Comparison of ENCODE assay signal across 2 cellular contexts in the genomic region with DNA sequence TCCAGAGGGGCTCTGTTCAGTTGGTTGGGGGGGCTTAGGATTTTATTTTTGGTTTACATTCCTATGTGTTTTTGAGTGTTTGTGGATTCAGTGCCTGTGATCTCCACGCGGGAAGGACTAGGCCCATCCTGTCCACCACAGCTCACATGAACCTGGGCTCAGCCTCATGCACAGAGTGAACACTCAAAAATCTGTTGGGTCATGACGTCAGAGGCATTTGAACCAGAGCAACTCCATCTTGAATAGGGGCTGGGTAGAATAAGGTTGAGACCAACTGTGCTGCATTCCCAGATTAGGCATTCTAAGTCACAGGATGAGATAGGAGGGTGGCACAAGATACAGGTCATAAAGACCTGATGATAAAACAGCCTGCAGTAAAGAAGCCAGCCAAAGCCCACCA.
A peak's percentile ranks its signal among the peaks of the same experiment; 100 is the strongest.
TF ChIP-seq lines count a peak whose summit lies in the region.

No MANE protein-coding gene starts in this region.

TF ChIP-seq in HepG2, 621 proteins besides CTCF, POLR2A, EP300 and RAD21:
- TF ChIP-seq ZNF788 (CRISPR knock-in tag; IDR thresholded peaks at IDR 0.05; ENCODE audit: borderline replicate concordance), result no peak
- TF ChIP-seq, protein P1, sequence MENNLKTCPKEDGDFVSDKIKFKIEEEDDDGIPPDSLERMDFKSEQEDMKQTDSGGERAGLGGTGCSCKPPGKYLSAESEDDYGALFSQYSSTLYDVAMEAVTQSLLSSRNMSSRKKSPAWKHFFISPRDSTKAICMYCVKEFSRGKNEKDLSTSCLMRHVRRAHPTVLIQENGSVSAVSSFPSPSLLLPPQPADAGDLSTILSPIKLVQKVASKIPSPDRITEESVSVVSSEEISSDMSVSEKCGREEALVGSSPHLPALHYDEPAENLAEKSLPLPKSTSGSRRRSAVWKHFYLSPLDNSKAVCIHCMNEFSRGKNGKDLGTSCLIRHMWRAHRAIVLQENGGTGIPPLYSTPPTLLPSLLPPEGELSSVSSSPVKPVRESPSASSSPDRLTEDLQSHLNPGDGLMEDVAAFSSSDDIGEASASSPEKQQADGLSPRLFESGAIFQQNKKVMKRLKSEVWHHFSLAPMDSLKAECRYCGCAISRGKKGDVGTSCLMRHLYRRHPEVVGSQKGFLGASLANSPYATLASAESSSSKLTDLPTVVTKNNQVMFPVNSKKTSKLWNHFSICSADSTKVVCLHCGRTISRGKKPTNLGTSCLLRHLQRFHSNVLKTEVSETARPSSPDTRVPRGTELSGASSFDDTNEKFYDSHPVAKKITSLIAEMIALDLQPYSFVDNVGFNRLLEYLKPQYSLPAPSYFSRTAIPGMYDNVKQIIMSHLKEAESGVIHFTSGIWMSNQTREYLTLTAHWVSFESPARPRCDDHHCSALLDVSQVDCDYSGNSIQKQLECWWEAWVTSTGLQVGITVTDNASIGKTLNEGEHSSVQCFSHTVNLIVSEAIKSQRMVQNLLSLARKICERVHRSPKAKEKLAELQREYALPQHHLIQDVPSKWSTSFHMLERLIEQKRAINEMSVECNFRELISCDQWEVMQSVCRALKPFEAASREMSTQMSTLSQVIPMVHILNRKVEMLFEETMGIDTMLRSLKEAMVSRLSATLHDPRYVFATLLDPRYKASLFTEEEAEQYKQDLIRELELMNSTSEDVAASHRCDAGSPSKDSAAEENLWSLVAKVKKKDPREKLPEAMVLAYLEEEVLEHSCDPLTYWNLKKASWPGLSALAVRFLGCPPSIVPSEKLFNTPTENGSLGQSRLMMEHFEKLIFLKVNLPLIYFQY (CRISPR knock-in tag; IDR thresholded peaks at IDR 0.05; ENCODE audit: borderline replicate concordance), result no peak
- no peak for TF ChIP-seq SSRP1 (CRISPR knock-in tag; IDR thresholded peaks at IDR 0.05)
- no peak for TF ChIP-seq LCORL (IDR thresholded peaks at IDR 0.05)
- TF ChIP-seq LCORL (CRISPR knock-in tag; IDR thresholded peaks at IDR 0.05), result no peak
- no peak for TF ChIP-seq BRD4 (CRISPR knock-in tag; IDR thresholded peaks at IDR 0.05)
- TF ChIP-seq CBFB (CRISPR knock-in tag; IDR thresholded peaks at IDR 0.05), result no peak
- no peak for TF ChIP-seq FOXP1 (IDR thresholded peaks at IDR 0.05)
- TF ChIP-seq FOXP1 (CRISPR knock-in tag; IDR thresholded peaks at IDR 0.05), result no peak
- TF ChIP-seq ZNF670 (CRISPR knock-in tag; IDR thresholded peaks at IDR 0.05; ENCODE audit: borderline replicate concordance), result no peak
- TF ChIP-seq, protein P2, sequence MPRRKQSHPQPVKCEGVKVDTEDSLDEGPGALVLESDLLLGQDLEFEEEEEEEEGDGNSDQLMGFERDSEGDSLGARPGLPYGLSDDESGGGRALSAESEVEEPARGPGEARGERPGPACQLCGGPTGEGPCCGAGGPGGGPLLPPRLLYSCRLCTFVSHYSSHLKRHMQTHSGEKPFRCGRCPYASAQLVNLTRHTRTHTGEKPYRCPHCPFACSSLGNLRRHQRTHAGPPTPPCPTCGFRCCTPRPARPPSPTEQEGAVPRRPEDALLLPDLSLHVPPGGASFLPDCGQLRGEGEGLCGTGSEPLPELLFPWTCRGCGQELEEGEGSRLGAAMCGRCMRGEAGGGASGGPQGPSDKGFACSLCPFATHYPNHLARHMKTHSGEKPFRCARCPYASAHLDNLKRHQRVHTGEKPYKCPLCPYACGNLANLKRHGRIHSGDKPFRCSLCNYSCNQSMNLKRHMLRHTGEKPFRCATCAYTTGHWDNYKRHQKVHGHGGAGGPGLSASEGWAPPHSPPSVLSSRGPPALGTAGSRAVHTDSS (CRISPR knock-in tag; conservative IDR thresholded peaks at IDR 0.05), result no peak
- TF ChIP-seq RBAK (CRISPR knock-in tag; IDR thresholded peaks at IDR 0.05), result no peak
- TF ChIP-seq CREB1 (IDR thresholded peaks at IDR 0.05), result peak; percentile 93
- no peak for TF ChIP-seq CREB1 (CRISPR knock-in tag; IDR thresholded peaks at IDR 0.05)
- TF ChIP-seq RFX3 (CRISPR knock-in tag; IDR thresholded peaks at IDR 0.05), result no peak
- TF ChIP-seq HNF4G (IDR thresholded peaks at IDR 0.05; ENCODE audit: borderline replicate concordance, low read depth, low read length), result no peak
- TF ChIP-seq HNF4G (CRISPR knock-in tag; IDR thresholded peaks at IDR 0.05; ENCODE audit: borderline replicate concordance, low read depth), result no peak
- no peak for TF ChIP-seq NR3C1 (CRISPR knock-in tag; IDR thresholded peaks at IDR 0.05)
- TF ChIP-seq TEAD3 (CRISPR knock-in tag; optimal IDR thresholded peaks at IDR 0.05; ENCODE audit: borderline replicate concordance), result no peak
- peak; percentile 69; the same call in 1 of the 2 replicates for TF ChIP-seq ATF7 (IDR thresholded peaks at IDR 0.05)
- no peak for TF ChIP-seq ATF7 (CRISPR knock-in tag; IDR thresholded peaks at IDR 0.05)
- no peak for TF ChIP-seq RFXAP (CRISPR knock-in tag; IDR thresholded peaks at IDR 0.05; ENCODE audit: borderline replicate concordance)
- TF ChIP-seq ARID2 (CRISPR knock-in tag; IDR thresholded peaks at IDR 0.05; ENCODE audit: borderline replicate concordance), result no peak

TF ChIP-seq in K562, 482 proteins besides CTCF, POLR2A, EP300 and RAD21:
- TF ChIP-seq ATF1 (CRISPR knock-in tag; IDR thresholded peaks at IDR 0.05) (no peak), ATF1 (tag; IDR thresholded peaks at IDR 0.05) (0 out of 2 replicates have a peak, but pooled peaks have one; percentile 10), ZKSCAN8 (CRISPR knock-in tag; IDR thresholded peaks at IDR 0.05) (no peak)
